Comparison of ENCODE assay signal across 32 cellular contexts in genomic region chr2:24828641-24829040, GRCh38. TPM values are rescaled to one million over a fixed set of nuclear protein-coding genes. Genes with fewer than 3 reads are reported as not detected.
DNase-seq lines count a peak whose midpoint lies in the region; ATAC-seq, FAIRE-seq and TF ChIP-seq lines count a peak whose summit lies in the region.
"Had no signal": no experiment of that assay in that cellular context is flagged by ENCODE, and none has a peak within 500 bp of the region (broad histone marks: within the 10 kb centered on the region; RNA-seq: fewer than 3 reads in every experiment).

No MANE protein-coding gene starts in this region.

- no peak overlapping the region for H2BK20ac ChIP-seq in IMR-90 (ENCODE audit: low read depth, low read length)

- 0 out of 2 replicates have a peak, but pooled peaks cover 4% of the 10 kb centered on the region for H4K20me1 ChIP-seq in IMR-90 (ENCODE audit: insufficient read depth, low read length)

- POLR2A ChIA-PET in IMR-90 (lab: Charles Lee; ENCODE audit: unreplicated experiment) = no interaction called here

- WGBS in IMR-90 (ENCODE audit: extremely low coverage in 2 of 2, insufficient read length in 1 of 2), 2 experiments = 94% methylated on average over 3 of the region's 7 CpGs; no CpG with 5 or more reads in 1 of the 2 experiments
- WGBS in ovary, 3 donors = 84 to 88% (median 86%) methylated on average over 7 of the region's 7 CpGs

- no peak overlapping the region for H4K8ac ChIP-seq in IMR-90 (ENCODE audit: low read depth in 2 of 2, low read length in 2 of 2)

- H3K18ac ChIP-seq in IMR-90 (ENCODE audit: low read depth, low read length) = no peak overlapping the region

- no peak overlapping the region for H3K9ac ChIP-seq in IMR-90 (ENCODE audit: low read depth, low read length)
- H3K9ac ChIP-seq: BLaER1 had no signal

- ATAC-seq in IMR-90 (ENCODE audit: low read depth) = no peak
- ATAC-seq in stimulated activated naive CD8-positive, alpha-beta T cell treated with anti-CD3 and anti-CD28 coated beads, Interleukin-15, Interleukin-2, amounts not matched to agents 100 U/mL and 50 U/mL, for 24 hours = no peak
- ATAC-seq in HG02885 (IDR thresholded peaks at IDR 0.05; ENCODE audit: poor library complexity, unreplicated experiment) = no peak
- ATAC-seq: activated naive CD8-positive, alpha-beta T cell treated with anti-CD3 and anti-CD28 coated beads, Interleukin-2, amount 50 U/mL, for 24 hours; esophagus mucosa had no signal

- no peak overlapping the region for H3K4ac ChIP-seq in IMR-90 (ENCODE audit: low read depth, low read length)

- no TSS peak for BruUV-seq in IMR-90 (replicated peaks; lab: Mats Ljungman, UMichigan)

- H3K4me1 ChIP-seq in IMR-90 (ENCODE audit: control insufficient read depth, insufficient read depth, low read length) (no peaks in the 10 kb centered on the region), ovary (ENCODE audit: insufficient read depth) (no peaks in the 10 kb centered on the region)

- H3K4me3 ChIP-seq in IMR-90 (ENCODE audit: insufficient read depth, low read depth, low read length) = no peak overlapping the region
- no peak overlapping the region for H3K4me3 ChIP-seq in dorsolateral prefrontal cortex
- no peak overlapping the region for H3K4me3 ChIP-seq in ovary
- H3K4me3 ChIP-seq: BLaER1, cardiac muscle cell, suprapubic skin, upper lobe of left lung had no signal

- H2AK5ac ChIP-seq in IMR-90 (ENCODE audit: low read depth, low read length) = no peak overlapping the region

- no peak overlapping the region for H4K91ac ChIP-seq in IMR-90 (ENCODE audit: insufficient read depth, low read depth, low read length)

- dilution Hi-C loops in IMR-90 (cut with HindIII; ENCODE audit: low sequenced_read_pairs, unreplicated experiment) = no loop called here

- no peak overlapping the region for H2AFZ ChIP-seq in IMR-90 (replicated peaks; ENCODE audit: low read length, poor library complexity)

- no peak overlapping the region for H2BK15ac ChIP-seq in IMR-90 (ENCODE audit: low read depth, low read length)

- H4K5ac ChIP-seq in IMR-90 (ENCODE audit: low read depth, low read length) = no peak overlapping the region

- peaks cover 0 to 4% of the 10 kb centered on the region in 2 experiments; a peak in 1 of 4 replicates for H3K79me1 ChIP-seq in IMR-90 (ENCODE audit: low read depth in 1 of 2, low read length in 2 of 2)

- no peak overlapping the region for H2BK120ac ChIP-seq in IMR-90 (ENCODE audit: low read depth, low read length)

- CTCF ChIA-PET in IMR-90 (lab: Yijun Ruan, JAX) = interaction anchor here (0.7 to 1.2 kb wide), 4 partner anchors 321 to 419 kb away, joined by 3 to 5 read pairs (median 4); no protein-coding TSS in a partner anchor

- peak; percentile 7 for DNase-seq in GM12891 (ENCODE audit: insufficient read length, low spot score)
- DNase-seq in IMR-90 = no peak
- peak in 4 of 10 donors; percentile 14 to 37 (median 30) for DNase-seq in dorsolateral prefrontal cortex
- peak in 3 of 5 donors; percentile 8 to 28 (median 17) for DNase-seq in ovary
- no peak for DNase-seq in stimulated activated naive CD8-positive, alpha-beta T cell treated with anti-CD3 and anti-CD28 coated beads, Interleukin-15, Interleukin-2, amounts not matched to agents 100 U/mL and 50 U/mL, for 24 hours
- DNase-seq in NCI-H187 treated with DMSO at 0.1 percent for 48 hours (lab: John Stamatoyannopoulos, UW) = no peak
- DNase-seq: activated CD4-positive, alpha-beta T cell treated with anti-CD3 and anti-CD28 coated beads for 48 hours; activated naive CD4-positive, alpha-beta T cell; activated naive CD8-positive, alpha-beta T cell treated with anti-CD3 and anti-CD28 coated beads, Interleukin-2, amount 50 U/mL, for 24 hours; activated T-cell treated with anti-CD3 and anti-CD28 coated beads, Interleukin-2, amount 50 U/mL, for 48 hours; foreskin fibroblast; GDM1; MV-4-11; naive B cell; NCI-H1436; NCI-H2081 treated with DMSO at 0.1 percent for 48 hours; NCI-H345; NCI-H748 treated with DMSO at 0.1 percent for 48 hours; nucleus accumbens; SHP77 treated with DMSO at 0.1 percent for 48 hours; stimulated activated naive CD4-positive, alpha-beta T cell; T-helper 9 cell; upper lobe of left lung had no signal

- no peak for TF ChIP-seq RAD21 in IMR-90 (IDR thresholded peaks at IDR 0.05; ENCODE audit: low read length)

- intact Hi-C loops in IMR-90 (cut with micrococcal nuclease) = loop anchor here (5.0 kb wide), 2 partner anchors 144 to 336 kb away; partner anchors contain the start of genes DNAJC27 and NCOA1
- intact Hi-C loops in dorsolateral prefrontal cortex (cut with DNase I) = loop anchor here (5.0 to 10.0 kb wide), 3 partner anchors 299 to 411 kb away; partner anchors contain the start of gene NCOA1 (in 1 of the 2)
- intact Hi-C loops in ovary (cut with DNase I) = loop anchor here (5.0 to 10.0 kb wide), 4 partner anchors 306 to 421 kb away; no protein-coding TSS in a partner anchor

- H2AK9ac ChIP-seq in IMR-90 (replicated peaks; ENCODE audit: low read depth, low read length, poor library complexity) = peak overlapping the region; percentile 61

- H3K23ac ChIP-seq in IMR-90 (ENCODE audit: low read depth, low read length) = no peak overlapping the region

- TF ChIP-seq POLR2A in GM12891 (IDR thresholded peaks at IDR 0.05; ENCODE audit: low read depth, low read length) (no peak), IMR-90 (IDR thresholded peaks at IDR 0.05; ENCODE audit: low read depth, low read length) (no peak), ovary (IDR thresholded peaks at IDR 0.05) (no peak)

- H3K9me1 ChIP-seq in IMR-90 (ENCODE audit: insufficient read depth, low read length) = no peaks in the 10 kb centered on the region

- TF ChIP-seq EP300 in ovary (IDR thresholded peaks at IDR 0.05) = no peak

- TF ChIP-seq CTCF in IMR-90 (conservative IDR thresholded peaks at IDR 0.05; ENCODE audit: low read depth, low read length) (no peak), dorsolateral prefrontal cortex (IDR thresholded peaks at IDR 0.05 in 54 of 56, conservative IDR thresholded peaks at IDR 0.05 in 2 of 56; ENCODE audit: low read depth in 1 of 56, partially characterized antibody in 56 of 56) (no peak), ovary (IDR thresholded peaks at IDR 0.05) (no peak)

- peaks cover 13% of the 10 kb centered on the region; the same call in 1 of the 2 replicates for H3K36me3 ChIP-seq in IMR-90 (ENCODE audit: control insufficient read depth, insufficient read depth, low read length)
- H3K36me3 ChIP-seq in ovary = no peaks in the 10 kb centered on the region
- H3K36me3 ChIP-seq: cardiac muscle cell, upper lobe of left lung had no signal

- no peaks in the 10 kb centered on the region for H3K9me3 ChIP-seq in IMR-90 (ENCODE audit: control insufficient read depth, insufficient read depth, low read length)
- no peaks in the 10 kb centered on the region for H3K9me3 ChIP-seq in ovary
- H3K9me3 ChIP-seq: BLaER1, suprapubic skin, upper lobe of left lung had no signal

- no peak overlapping the region for H3K4me2 ChIP-seq in IMR-90 (ENCODE audit: low read depth, low read length)

- no peak overlapping the region for H3K56ac ChIP-seq in IMR-90 (ENCODE audit: extremely low read depth, insufficient read depth, low read length)

- in situ Hi-C loops in IMR-90 (cut with MboI; ENCODE audit: low sequenced_read_pairs) = loop anchor here (5.0 kb wide), 2 partner anchors 216 to 421 kb away; no protein-coding TSS in a partner anchor

- H3K14ac ChIP-seq in IMR-90 (replicated peaks; ENCODE audit: low read depth, low read length) = no peak overlapping the region

- H3K27me3 ChIP-seq in IMR-90 (ENCODE audit: control insufficient read depth, insufficient read depth, low read length) = no peaks in the 10 kb centered on the region
- H3K27me3 ChIP-seq in dorsolateral prefrontal cortex = no peaks in the 10 kb centered on the region
- no peaks in the 10 kb centered on the region for H3K27me3 ChIP-seq in ovary
- H3K27me3 ChIP-seq: BLaER1, cardiac muscle cell, suprapubic skin, upper lobe of left lung had no signal

- FAIRE-seq in GM12891 (lab: Jason Lieb, UNC) = no peak
- FAIRE-seq: astrocyte, GM19239, H54, keratinocyte had no signal

- H3K27ac ChIP-seq in IMR-90 (ENCODE audit: insufficient read depth, low read length) (no peak overlapping the region), dorsolateral prefrontal cortex (peak overlapping the region in 31 of 59 donors; percentile 17 to 85 (median 66)), ovary (no peak overlapping the region)
- H3K27ac ChIP-seq: BLaER1, cardiac muscle cell, suprapubic skin, upper lobe of left lung had no signal

- H2BK5ac ChIP-seq in IMR-90 (ENCODE audit: low read depth, low read length, poor library complexity, severe bottlenecking) = no peak overlapping the region

TF ChIP-seq in GM12891, 5 proteins besides CTCF, POLR2A, EP300 and RAD21:
- no peak for TF ChIP-seq SPI1 (IDR thresholded peaks at IDR 0.05; ENCODE audit: low read depth, low read length)
- no peak for TF ChIP-seq PAX5 (IDR thresholded peaks at IDR 0.05; ENCODE audit: insufficient read depth, low read length, severe bottlenecking)
- TF ChIP-seq POLR2AphosphoS5 (IDR thresholded peaks at IDR 0.05; ENCODE audit: low read depth, low read length) = no peak
- no peak for TF ChIP-seq TAF1 (IDR thresholded peaks at IDR 0.05; ENCODE audit: low read depth, low read length)
- no peak for TF ChIP-seq POU2F2 (IDR thresholded peaks at IDR 0.05; ENCODE audit: low read depth, low read length)

RNA-seq across cellular contexts. Expression of gene CENPO, which starts 35.4 kb away (rescaled TPM):
- 20.3 TPM for polyA plus RNA-seq in GM12891 (2012; ENCODE audit: low read depth, missing spikeins)
- total RNA-seq in IMR-90 (2012; rRNA removed) (24.2 and 27.2 TPM in 2 replicates), dorsolateral prefrontal cortex (10 to 100 TPM in 27 of 120 experiments, 1 to 10 TPM in 93; 4.9 to 17.9 (median 8.5) TPM), ovary (1 to 10 TPM; 1.0 to 3.9 (median 2.4) TPM)
- polyA plus RNA-seq in IMR-90 (2012; rRNA removed) (20.1 and 21.7 TPM in 2 replicates), ovary (1 to 10 TPM; 1.7 to 4.7 TPM)
- 8.6 and 12.2 TPM in 2 replicates for polyA plus RNA-seq in IMR-90 (2012; cell fraction: cytosol; rRNA removed)
- polyA plus RNA-seq in IMR-90 (2012; cell fraction: nucleus; rRNA removed; ENCODE audit: low replicate concordance) = 21.5 and 31.5 TPM in 2 replicates

RNA-seq across cellular contexts. Expression of gene PTRHD1, which starts 35.5 kb away (rescaled TPM):
- 75.5 TPM for polyA plus RNA-seq in GM12891 (2012; ENCODE audit: low read depth, missing spikeins)
- 11.7 and 17.2 TPM in 2 replicates for total RNA-seq in IMR-90 (2012; rRNA removed)
- 30.9 and 40.2 TPM in 2 replicates for polyA plus RNA-seq in IMR-90 (2012; rRNA removed)
- 36.0 and 59.4 TPM in 2 replicates for polyA plus RNA-seq in IMR-90 (2012; cell fraction: cytosol; rRNA removed)
- polyA plus RNA-seq in IMR-90 (2012; cell fraction: nucleus; rRNA removed; ENCODE audit: low replicate concordance) = 10.1 and 10.7 TPM in 2 replicates
- 10 to 100 TPM; 12.2 to 33.9 (median 21.9) TPM for total RNA-seq in dorsolateral prefrontal cortex
- total RNA-seq in ovary = 10 to 100 TPM; 14.9 to 68.1 (median 21.1) TPM
- polyA plus RNA-seq in ovary = 10 to 100 TPM; 21.0 to 57.8 TPM

Comparison
In these comparisons a context has a peak if more than half of its experiments do, and no peak if none do; other contexts are left out.
1. DNase-seq: peak in GM12891 (single experiment) and ovary (3 of 5); none in IMR-90 (single experiment), stimulated activated naive CD8-positive, alpha-beta T cell treated with anti-CD3 and anti-CD28 coated beads, Interleukin-15, Interleukin-2, amounts not matched to agents 100 U/mL and 50 U/mL, for 24 hours (single experiment) and NCI-H187 treated with DMSO at 0.1 percent for 48 hours (single experiment).
2. H3K27ac ChIP-seq: peak in dorsolateral prefrontal cortex (31 of 59); none in IMR-90 (single experiment) and ovary (0 of 2).